In the genomic region with DNA sequence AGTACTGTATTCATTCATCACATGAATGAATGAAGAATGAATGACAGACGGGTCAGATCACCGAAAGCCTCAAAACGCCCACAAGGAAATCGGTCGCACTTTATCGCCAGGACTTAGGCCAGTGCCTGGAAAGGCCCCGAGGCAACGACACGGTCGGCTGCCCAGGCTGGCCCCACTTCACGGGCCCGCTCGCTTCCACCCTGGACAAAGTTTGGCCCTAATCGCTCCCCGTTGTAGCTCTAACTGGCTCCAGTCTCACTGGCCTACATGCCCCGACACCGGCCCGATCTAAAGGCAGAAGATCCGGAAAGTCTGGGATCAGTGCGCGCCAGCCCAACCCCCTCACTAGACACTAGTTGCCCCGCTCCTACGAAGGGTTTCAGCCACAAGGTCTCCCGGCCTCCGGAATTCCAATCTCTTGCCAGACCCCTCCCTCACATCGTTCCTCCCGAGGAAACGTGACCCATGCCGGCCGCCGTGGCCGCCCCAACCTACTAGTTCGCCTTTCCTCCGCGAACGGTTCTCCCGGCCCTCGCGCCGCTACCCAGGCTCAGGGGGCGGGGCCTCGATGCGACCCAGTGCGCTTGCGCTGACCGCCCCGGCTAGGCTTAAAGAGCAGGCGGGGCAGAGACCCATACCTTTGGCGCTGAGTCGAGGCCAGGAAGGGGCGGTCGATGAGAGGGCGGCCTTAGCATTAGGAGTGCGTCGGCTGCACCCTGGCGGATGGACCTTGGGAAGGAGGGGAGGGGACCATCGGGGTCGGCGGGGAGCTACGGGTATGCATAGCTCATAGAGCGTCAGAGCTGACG, we compare ENCODE assay signal across 8 cellular contexts. TPM values are rescaled to one million over a fixed set of nuclear protein-coding genes. Genes with fewer than 3 reads are reported as not detected.
A peak's percentile ranks its signal among the peaks of the same experiment; 100 is the strongest.
DNase-seq lines count a peak whose midpoint lies in the region; ATAC-seq and TF ChIP-seq lines count a peak whose summit lies in the region.

Gene GSS, minus strand, starts transcription at position 575 of the 809 bp plus-strand sequence. CDS start 3,954 bp downstream, outside the sequence.
Gene MYH7B, plus strand, starts transcription at position 637 of the 809 bp plus-strand sequence. CDS start 22,138 bp downstream, outside the sequence.

- peak; percentile 93 for DNase-seq in AG10803 (ENCODE audit: low read depth)
- peak; percentile 96 for DNase-seq in NCI-H226
- DNase-seq in activated CD4-positive, CD25-positive, alpha-beta regulatory T cell (lab: John Stamatoyannopoulos, UW), result peak; percentile 92 to 95 (median 94)
- DNase-seq in central memory CD4-positive, alpha-beta T cell, result peak; percentile 93
- DNase-seq in inferior parietal cortex (ENCODE audit: extremely low spot score), result peak; percentile 97
- DNase-seq in spleen, result peak; percentile 99

- in situ Hi-C loops in GM18951 (cut with MboI; ENCODE audit: low sequenced_read_pairs, unreplicated experiment), result no loop called here

- H3K4me1 ChIP-seq in spleen, result peaks cover 3 to 28% (median 19%) of the 10 kb centered on the region in 6 donors

- 0 to 1% (median 1%) methylated on average over 31 to 62 of the region's 62 CpGs for WGBS in spleen, 5 donors

- peak; percentile 84 for ATAC-seq in HG03196 (IDR thresholded peaks at IDR 0.05; ENCODE audit: unreplicated experiment)

- intact Hi-C loops in spleen (cut with DNase I; ENCODE audit: low total_unique reads), result loop anchor here (5.0 kb wide), 1 partner anchor 83 kb away; the partner anchor contains the start of gene GGT7

- no peaks in the 10 kb centered on the region for H3K9me3 ChIP-seq in spleen

- H3K27me3 ChIP-seq in spleen (replicated peaks in 1 of 7), result no peaks in the 10 kb centered on the region

- TF ChIP-seq POLR2A in GM18951 (IDR thresholded peaks at IDR 0.05; ENCODE audit: extremely low read depth, insufficient read depth, insufficient read length) (peak; percentile 87), spleen (IDR thresholded peaks at IDR 0.05) (peak in 1 of 3 donors; percentile 67)

- peaks cover 0 to 14% (median 7%) of the 10 kb centered on the region in 6 donors for H3K36me3 ChIP-seq in spleen

- TF ChIP-seq CTCF in AG10803 (conservative IDR thresholded peaks at IDR 0.05; ENCODE audit: low read length) (peak; percentile 48), spleen (IDR thresholded peaks at IDR 0.05 in 8 of 11, conservative IDR thresholded peaks at IDR 0.05 in 3 of 11) (peak in 10 of 11 experiments; percentile 27 to 66 (median 55))

- H3K4me3 ChIP-seq in AG10803 (ENCODE audit: low read length) (peak within 1 kb of the TSS; percentile 83), spleen (peak within 1 kb of the TSS; percentile 59 to 81 (median 74))

- peak within 1 kb of the TSS; percentile 43 to 94 (median 89) for H3K27ac ChIP-seq in spleen

RNA-seq across cellular contexts. Expression of gene GSS, which starts in this region (rescaled TPM):
- 10 to 100 TPM; 23.8 to 46.1 (median 31.8) TPM for total RNA-seq in spleen
- polyA plus RNA-seq in spleen, result 10 to 100 TPM; 19.8 to 40.0 (median 39.0) TPM

RNA-seq across cellular contexts. Expression of gene MYH7B, which starts in this region (rescaled TPM):
- 1 to 10 TPM in 3 of 7 donors, under 1 TPM in 4; 0.09 to 1.7 (median 0.60) TPM for total RNA-seq in spleen
- polyA plus RNA-seq in spleen, result under 1 TPM; 0.72 to 0.83 (median 0.77) TPM

Comparison
In these comparisons a context has a peak if more than half of its experiments do, and no peak if none do; other contexts are left out.
1. Peak in every context shown above with its lines: DNase-seq, ATAC-seq, H3K4me3 ChIP-seq and H3K27ac ChIP-seq.